ENCODE assay signal across 12 cellular contexts in genomic region chr19:41861846-41862245, GRCh38. TPM values are rescaled to one million over a fixed set of nuclear protein-coding genes. Genes with fewer than 3 reads are reported as not detected.
DNase-seq lines count a peak whose midpoint lies in the region; ATAC-seq, FAIRE-seq and TF ChIP-seq lines count a peak whose summit lies in the region.
"Had no signal": no experiment of that assay in that cellular context is flagged by ENCODE, and none has a peak within 500 bp of the region (broad histone marks: within the 10 kb centered on the region; RNA-seq: fewer than 3 reads in every experiment).

No MANE protein-coding gene starts in this region.

- H3K4me3 ChIP-seq in HEK293 (ENCODE audit: low read depth, low read length): peak overlapping the region; percentile 89
- peak overlapping the region; percentile 93 to 99 (median 97) for H3K4me3 ChIP-seq in keratinocyte (ENCODE audit: control insufficient read depth in 2 of 3, extremely low read depth in 1 of 3, insufficient read depth in 2 of 3, low read depth in 1 of 3, low read length in 3 of 3)
- peak overlapping the region in 1 of 4 donors; percentile 99 for H3K4me3 ChIP-seq in esophagus muscularis mucosa

- H3K9me1 ChIP-seq in keratinocyte (ENCODE audit: control insufficient read depth, extremely low read depth, insufficient read depth, low read length): peaks cover 4% of the 10 kb centered on the region

- H2AFZ ChIP-seq in keratinocyte (ENCODE audit: control insufficient read depth, low read length): no peak overlapping the region

- no peaks in the 10 kb centered on the region for H3K9me3 ChIP-seq in HEK293 (ENCODE audit: control insufficient read depth, insufficient read depth, low read depth, low read length)
- H3K9me3 ChIP-seq in keratinocyte (ENCODE audit: control insufficient read depth, low read depth, low read length): no peaks in the 10 kb centered on the region
- no peaks in the 10 kb centered on the region for H3K9me3 ChIP-seq in esophagus muscularis mucosa

- FAIRE-seq in keratinocyte (lab: Jason Lieb, UNC) (no peak), HTR-8/SVneo (lab: Jason Lieb, UNC) (no peak)
- FAIRE-seq: bronchial epithelial cell had no signal

- H3K27ac ChIP-seq in 22Rv1: peak overlapping the region; percentile 90
- H3K27ac ChIP-seq in HEK293 (ENCODE audit: extremely low read depth, low read depth, low read length): peak overlapping the region; percentile 100
- H3K27ac ChIP-seq in keratinocyte (ENCODE audit: control insufficient read depth, insufficient read depth, low read length): peak overlapping the region; percentile 94
- H3K27ac ChIP-seq in esophagus muscularis mucosa (replicated peaks in 1 of 4): no peak overlapping the region

- dilution Hi-C loops in keratinocyte (cut with MboI; ENCODE audit: extremely low pct_ligation_motif_present, low sequenced_read_pairs): no loop called here

- TF ChIP-seq CTCF in 22Rv1 (IDR thresholded peaks at IDR 0.05) (no peak), HEK293 (tag by site-specific recombination; IDR thresholded peaks at IDR 0.05) (no peak), keratinocyte (optimal IDR thresholded peaks at IDR 0.05 in 1 of 3, IDR thresholded peaks at IDR 0.05 in 1 of 3, conservative IDR thresholded peaks at IDR 0.05 in 1 of 3; ENCODE audit: extremely low read depth in 1 of 3, insufficient read depth in 2 of 3, low read length in 3 of 3) (no peak), esophagus muscularis mucosa (IDR thresholded peaks at IDR 0.05) (no peak)

- TF ChIP-seq POLR2A in esophagus muscularis mucosa (IDR thresholded peaks at IDR 0.05; ENCODE audit: low read depth): no peak

- peaks cover 23% of the 10 kb centered on the region for H3K36me3 Mint-ChIP-seq in activated naive CD8-positive, alpha-beta T cell

- no peaks in the 10 kb centered on the region for H3K27me3 Mint-ChIP-seq in activated naive CD8-positive, alpha-beta T cell

- POLR2A ChIA-PET in HEK293 (lab: Yijun Ruan, JAX): interaction anchor here (0.5 to 3.4 kb wide), 9 partner anchors 11 to 97 kb away, joined by 3 to 68 read pairs (median 7); partner anchors contain the start of genes ARHGEF1, CD79A and RABAC1

- ATAC-seq in GM19455 (IDR thresholded peaks at IDR 0.05; ENCODE audit: unreplicated experiment): no peak

- no peaks in the 10 kb centered on the region for H3K9me3 Mint-ChIP-seq in activated naive CD8-positive, alpha-beta T cell (ENCODE audit: low read depth)

- peak overlapping the region; percentile 96 for H3K27ac Mint-ChIP-seq in activated naive CD8-positive, alpha-beta T cell

- H3K4me2 ChIP-seq in keratinocyte (ENCODE audit: control insufficient read depth, extremely low read depth, insufficient read depth, low read depth, low read length): peak overlapping the region; percentile 100

- no peak for TF ChIP-seq EP300 in esophagus muscularis mucosa (IDR thresholded peaks at IDR 0.05)

- peak overlapping the region; percentile 99 for H3K9ac ChIP-seq in keratinocyte (ENCODE audit: control insufficient read depth, extremely low read depth, insufficient read depth, low read length)

- H3K79me2 ChIP-seq in keratinocyte (ENCODE audit: control insufficient read depth, insufficient read depth, low read length): peaks cover 63% of the 10 kb centered on the region

- H3K4me1 ChIP-seq in HEK293 (ENCODE audit: control insufficient read depth, insufficient read depth, low read length): peaks cover 31% of the 10 kb centered on the region
- peaks cover 28% of the 10 kb centered on the region for H3K4me1 ChIP-seq in keratinocyte (ENCODE audit: control insufficient read depth, extremely low read depth, insufficient read depth, low read length)
- H3K4me1 ChIP-seq in esophagus muscularis mucosa: peaks cover 29 to 68% (median 50%) of the 10 kb centered on the region in 4 donors

- peaks cover 49% of the 10 kb centered on the region for H3K4me1 Mint-ChIP-seq in activated naive CD8-positive, alpha-beta T cell (ENCODE audit: low read depth)

- intact Hi-C loops in esophagus muscularis mucosa (cut with DNase I): loop anchor here (5.0 kb wide), 1 partner anchor 90 kb away; no protein-coding TSS in a partner anchor

- H3K27me3 ChIP-seq in keratinocyte (ENCODE audit: control insufficient read depth, extremely low read depth, insufficient read depth, low read length) (no peaks in the 10 kb centered on the region), esophagus muscularis mucosa (peaks cover 0 to 1% (median 0%) of the 10 kb centered on the region in 4 donors)

- DNase-seq in keratinocyte (ENCODE audit: low read depth, low spot score) (no peak), HTR-8/SVneo (ENCODE audit: insufficient read length, low spot score) (no peak), LoVo (ENCODE audit: low spot score) (no peak), esophagus muscularis mucosa (ENCODE audit: extremely low spot score) (no peak)
- DNase-seq: KG1 had no signal

- peak overlapping the region; percentile 95 for H3K4me3 Mint-ChIP-seq in activated naive CD8-positive, alpha-beta T cell

- H3K36me3 ChIP-seq in HEK293 (ENCODE audit: control insufficient read depth in 2 of 2, insufficient read depth in 1 of 2, low read length in 2 of 2) (peaks cover 62% of the 10 kb centered on the region in 2 experiments), keratinocyte (ENCODE audit: control insufficient read depth in 2 of 2, extremely low read depth in 1 of 2, insufficient read depth in 2 of 2, low read length in 2 of 2) (peaks cover 38 to 54% of the 10 kb centered on the region in 2 experiments), esophagus muscularis mucosa (peaks cover 25 to 59% (median 56%) of the 10 kb centered on the region in 4 donors)

- WGBS in esophagus muscularis mucosa: 74% methylated on average over 9 of the region's 9 CpGs

- peaks cover 32% of the 10 kb centered on the region for H4K20me1 ChIP-seq in keratinocyte (ENCODE audit: control insufficient read depth, extremely low read depth, insufficient read depth, low read length)

- CTCF ChIA-PET in HEK293 (lab: Yijun Ruan, JAX): interaction anchor here (0.6 to 3.2 kb wide), 5 partner anchors 11 to 1437 kb away, joined by 3 to 21 read pairs (median 4); no protein-coding TSS in a partner anchor

TF ChIP-seq in HEK293, 187 proteins besides CTCF, POLR2A, EP300 and RAD21:
- no peak for TF ChIP-seq ZIC2 (tag by site-specific recombination; IDR thresholded peaks at IDR 0.05)
- 0 out of 2 replicates have a peak, but pooled peaks have one; percentile 0 for TF ChIP-seq ZNF239 (tag by site-specific recombination; IDR thresholded peaks at IDR 0.05)
- TF ChIP-seq ZNF830 (tag by site-specific recombination; IDR thresholded peaks at IDR 0.05; ENCODE audit: low read depth): no peak
- TF ChIP-seq ZNF747 (tag by site-specific recombination; IDR thresholded peaks at IDR 0.05): no peak
- TF ChIP-seq MEIS1 (CRISPR knock-in tag; IDR thresholded peaks at IDR 0.05; ENCODE audit: borderline replicate concordance): no peak

RNA-seq across cellular contexts. Expression of gene RPS19, which starts 1.8 kb away (rescaled TPM):
- 2,269 to 3,039 TPM (median 2,290 TPM) in 3 replicates for polyA plus RNA-seq in keratinocyte
- 2,634 TPM for polyA plus RNA-seq in keratinocyte (2011; ENCODE audit: low read depth)
- 1,701 and 3,217 TPM in 2 replicates for polyA plus RNA-seq in keratinocyte (2011; cell fraction: cytosol; rRNA removed)
- polyA plus RNA-seq in keratinocyte (2011; cell fraction: nucleus; rRNA removed): 839 and 966 TPM in 2 replicates
- polyA plus RNA-seq in keratinocyte (2012; ENCODE audit: low replicate concordance): 3,070 and 4,128 TPM in 2 replicates
- polyA minus RNA-seq in keratinocyte: 521 to 1,294 TPM (median 616 TPM) in 3 replicates
- polyA minus RNA-seq in keratinocyte (2011; cell fraction: cytosol; rRNA and poly(A)+ RNA removed): 2,551 TPM
- polyA minus RNA-seq in keratinocyte (2011; cell fraction: nucleus; rRNA and poly(A)+ RNA removed): 250 and 319 TPM in 2 replicates
- total RNA-seq in esophagus muscularis mucosa: 1,000 to 10,000 TPM in 3 of 4 donors, 100 to 1,000 TPM in 1; 893 to 1,378 (median 1,179) TPM

RNA-seq across cellular contexts. Expression of gene CD79A, which starts 15.2 kb away (rescaled TPM):
- polyA plus RNA-seq in keratinocyte: 0.07 to 0.19 TPM (median 0.14 TPM) in 3 replicates
- polyA plus RNA-seq in keratinocyte (2011; ENCODE audit: low read depth): not detected
- polyA plus RNA-seq in keratinocyte (2011; cell fraction: cytosol; rRNA removed): 0.07 TPM in 1 of 2 replicates, not detected in the other
- not detected in 2 replicates for polyA plus RNA-seq in keratinocyte (2011; cell fraction: nucleus; rRNA removed)
- polyA plus RNA-seq in keratinocyte (2012; ENCODE audit: low replicate concordance): 0.17 and 0.32 TPM in 2 replicates
- polyA minus RNA-seq in keratinocyte: 0.26 to 0.29 TPM in 2 of 3 replicates, not detected in the other
- polyA minus RNA-seq in keratinocyte (2011; cell fraction: cytosol; rRNA and poly(A)+ RNA removed): not detected
- not detected in 2 replicates for polyA minus RNA-seq in keratinocyte (2011; cell fraction: nucleus; rRNA and poly(A)+ RNA removed)
- 1 to 10 TPM in 1 of 4 donors, under 1 TPM in 1, not detected in 2; 0.71 to 2.2 TPM for total RNA-seq in esophagus muscularis mucosa
- total RNA-seq: bronchial epithelial cell had no signal

RNA-seq across cellular contexts. Expression of gene DMRTC2, which starts 17.0 kb away (rescaled TPM):
- not detected in 3 replicates for polyA plus RNA-seq in keratinocyte
- not detected for polyA plus RNA-seq in keratinocyte (2011; ENCODE audit: low read depth)
- not detected in 2 replicates for polyA plus RNA-seq in keratinocyte (2011; cell fraction: cytosol; rRNA removed)
- not detected in 2 replicates for polyA plus RNA-seq in keratinocyte (2011; cell fraction: nucleus; rRNA removed)
- polyA plus RNA-seq in keratinocyte (2012; ENCODE audit: low replicate concordance): not detected in 2 replicates
- not detected in 3 replicates for polyA minus RNA-seq in keratinocyte
- not detected for polyA minus RNA-seq in keratinocyte (2011; cell fraction: cytosol; rRNA and poly(A)+ RNA removed)
- polyA minus RNA-seq in keratinocyte (2011; cell fraction: nucleus; rRNA and poly(A)+ RNA removed): not detected in 2 replicates
- not detected for total RNA-seq in esophagus muscularis mucosa
- total RNA-seq: bronchial epithelial cell, mesenteric fat pad, SK-MEL-5 had no signal

RNA-seq across cellular contexts. Expression of gene LYPD4, which starts 17.4 kb away (rescaled TPM):
- not detected in 3 replicates for polyA plus RNA-seq in keratinocyte
- not detected for polyA plus RNA-seq in keratinocyte (2011; ENCODE audit: low read depth)
- not detected in 2 replicates for polyA plus RNA-seq in keratinocyte (2011; cell fraction: cytosol; rRNA removed)
- polyA plus RNA-seq in keratinocyte (2011; cell fraction: nucleus; rRNA removed): not detected in 2 replicates
- not detected in 2 replicates for polyA plus RNA-seq in keratinocyte (2012; ENCODE audit: low replicate concordance)
- polyA minus RNA-seq in keratinocyte: not detected in 3 replicates
- not detected for polyA minus RNA-seq in keratinocyte (2011; cell fraction: cytosol; rRNA and poly(A)+ RNA removed)
- not detected in 2 replicates for polyA minus RNA-seq in keratinocyte (2011; cell fraction: nucleus; rRNA and poly(A)+ RNA removed)
- total RNA-seq in esophagus muscularis mucosa: not detected
- total RNA-seq: bronchial epithelial cell, mesenteric fat pad, SK-MEL-5 had no signal

RNA-seq across cellular contexts. Expression of gene ARHGEF1, which starts 21.1 kb away (rescaled TPM):
- polyA plus RNA-seq in keratinocyte: 30.5 to 58.4 TPM (median 43.1 TPM) in 3 replicates
- 40.1 TPM for polyA plus RNA-seq in keratinocyte (2011; ENCODE audit: low read depth)
- 22.2 and 45.2 TPM in 2 replicates for polyA plus RNA-seq in keratinocyte (2011; cell fraction: cytosol; rRNA removed)
- polyA plus RNA-seq in keratinocyte (2011; cell fraction: nucleus; rRNA removed): 131 and 160 TPM in 2 replicates
- polyA plus RNA-seq in keratinocyte (2012; ENCODE audit: low replicate concordance): 58.9 and 76.2 TPM in 2 replicates
- polyA minus RNA-seq in keratinocyte: 24.0 to 57.3 TPM (median 26.1 TPM) in 3 replicates
- polyA minus RNA-seq in keratinocyte (2011; cell fraction: cytosol; rRNA and poly(A)+ RNA removed): 106 TPM
- polyA minus RNA-seq in keratinocyte (2011; cell fraction: nucleus; rRNA and poly(A)+ RNA removed): 55.5 and 58.3 TPM in 2 replicates
- 10 to 100 TPM; 54.5 to 71.8 (median 59.7) TPM for total RNA-seq in esophagus muscularis mucosa

Comparison
In these comparisons a context has a peak if more than half of its experiments do, and no peak if none do; other contexts are left out.
1. H3K27ac ChIP-seq: peak in 22Rv1 (single experiment), HEK293 (single experiment) and keratinocyte (single experiment); none in esophagus muscularis mucosa (0 of 4).